1 cellular context compared by ENCODE assay signal in genomic region chr7:860149-860548, GRCh38.
TF ChIP-seq lines count a peak whose summit lies in the region.

No MANE protein-coding gene starts in this region.

TF ChIP-seq in WTC11, 78 proteins besides CTCF, POLR2A, EP300 and RAD21:
- no peak for TF ChIP-seq CDX4 (CRISPR knock-in tag; IDR thresholded peaks at IDR 0.05; ENCODE audit: borderline replicate concordance)
- no peak for TF ChIP-seq FOXP4 (CRISPR knock-in tag; IDR thresholded peaks at IDR 0.05)
- TF ChIP-seq ESRRA (CRISPR knock-in tag; IDR thresholded peaks at IDR 0.05; ENCODE audit: borderline replicate concordance), result no peak
- no peak for TF ChIP-seq ARID4B (CRISPR knock-in tag; IDR thresholded peaks at IDR 0.05; ENCODE audit: borderline replicate concordance)
- no peak for TF ChIP-seq TEAD4 (CRISPR knock-in tag; IDR thresholded peaks at IDR 0.05)
- TF ChIP-seq ZNF425 (CRISPR knock-in tag; conservative IDR thresholded peaks at IDR 0.05), result no peak
- no peak for TF ChIP-seq STAT6 (CRISPR knock-in tag; conservative IDR thresholded peaks at IDR 0.05; ENCODE audit: low read depth)
- no peak for TF ChIP-seq CREM (CRISPR knock-in tag; IDR thresholded peaks at IDR 0.05)
- no peak for TF ChIP-seq TEAD1 (CRISPR knock-in tag; IDR thresholded peaks at IDR 0.05)
- TF ChIP-seq PREB (CRISPR knock-in tag; IDR thresholded peaks at IDR 0.05; ENCODE audit: borderline replicate concordance), result no peak
- no peak for TF ChIP-seq E2F1 (CRISPR knock-in tag; IDR thresholded peaks at IDR 0.05)
- no peak for TF ChIP-seq ZNF219 (CRISPR knock-in tag; IDR thresholded peaks at IDR 0.05; ENCODE audit: borderline replicate concordance)
- TF ChIP-seq NFATC4 (CRISPR knock-in tag; IDR thresholded peaks at IDR 0.05), result no peak
- TF ChIP-seq ATF2 (CRISPR knock-in tag; IDR thresholded peaks at IDR 0.05; ENCODE audit: borderline replicate concordance, low read depth), result no peak
- TF ChIP-seq E2F4 (CRISPR knock-in tag; IDR thresholded peaks at IDR 0.05; ENCODE audit: borderline replicate concordance, low read depth), result no peak
- TF ChIP-seq ZNF138 (CRISPR knock-in tag; conservative IDR thresholded peaks at IDR 0.05), result no peak
